In the genomic region with DNA sequence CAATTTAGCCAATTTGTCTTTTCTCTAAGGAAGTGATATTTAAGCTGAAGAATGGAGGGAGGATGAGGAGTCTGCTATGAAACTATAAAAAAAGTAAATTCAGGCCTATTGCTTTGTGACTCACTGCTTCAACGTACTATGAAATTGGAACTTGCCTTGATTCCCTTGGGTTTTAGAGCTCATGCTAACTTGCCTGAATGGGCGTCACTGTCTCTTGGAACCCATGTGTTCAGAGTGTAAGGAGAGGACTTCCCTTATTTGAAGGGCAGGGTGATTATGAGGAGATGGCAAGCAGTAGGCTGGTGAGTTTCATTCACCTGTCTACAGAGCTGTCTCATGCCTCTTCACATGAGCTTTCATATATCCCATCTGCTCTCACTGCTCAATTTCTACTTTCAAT, we compare ENCODE assay signal across 34 cellular contexts. TPM values are rescaled to one million over a fixed set of nuclear protein-coding genes. Genes with fewer than 3 reads are reported as not detected.
"Had no signal": no experiment of that assay in that cellular context is flagged by ENCODE, and none has a peak within 500 bp of the region (broad histone marks: within the 10 kb centered on the region; RNA-seq: fewer than 3 reads in every experiment).

No MANE protein-coding gene starts in this region.

- H3K27ac ChIP-seq: adrenal gland, body of pancreas, epithelial cell of prostate, esophagus squamous epithelium had no signal

- H3K4me3 Mint-ChIP-seq: activated CD4-positive, alpha-beta memory T cell treated with anti-CD3 and anti-CD28 coated beads for 36 hours; activated CD4-positive, alpha-beta T cell treated with anti-CD3 and anti-CD28 coated beads for 36 hours; activated CD4-positive, alpha-beta T cell treated with anti-CD3 and anti-CD28 coated beads, Interleukin-2, amount 10 ng/mL, durations not matched to agents 24 days and 14 days; activated CD8-positive, alpha-beta memory T cell treated with anti-CD3 and anti-CD28 coated beads, Interleukin-2, amount 10 ng/mL, durations not matched to agents 7 days and 5 days; activated CD8-positive, alpha-beta T cell treated with anti-CD3 and anti-CD28 coated beads, Interleukin-2, amount 10 ng/mL, durations not matched to agents 7 days and 5 days; activated naive CD4-positive, alpha-beta T cell treated with anti-CD3 and anti-CD28 coated beads for 36 hours; activated naive CD4-positive, alpha-beta T cell treated with anti-CD3 and anti-CD28 coated beads, Interleukin-2, amount 50 U/mL, for 24 hours; activated naive CD8-positive, alpha-beta T cell treated with anti-CD3 and anti-CD28 coated beads for 36 hours; activated naive CD8-positive, alpha-beta T cell treated with anti-CD3 and anti-CD28 coated beads, Interleukin-2, amount 50 U/mL, for 24 hours; activated T-helper 1 cell treated with anti-CD3 and anti-CD28 coated beads, Interleukin-12 subunit alpha, Interleukin-12 subunit beta, Interleukin-2, Interleukin-4 antibody, amounts not matched to agents 30 ng/mL and 10 ng/mL and 1 ng/mL, durations not matched to agents 14 hours and 24 hours and 36 hours had no signal

- H3K9me3 ChIP-seq: adrenal gland, body of pancreas, esophagus squamous epithelium had no signal

- H3K4me1 ChIP-seq: adrenal gland, body of pancreas, esophagus squamous epithelium had no signal

- H3K27me3 ChIP-seq: adrenal gland, body of pancreas, esophagus squamous epithelium had no signal

- H3K9me3 Mint-ChIP-seq: activated CD4-positive, alpha-beta memory T cell treated with anti-CD3 and anti-CD28 coated beads for 36 hours; activated CD4-positive, alpha-beta T cell treated with anti-CD3 and anti-CD28 coated beads, Interleukin-2, amount 10 ng/mL, durations not matched to agents 24 days and 14 days; activated naive CD4-positive, alpha-beta T cell treated with anti-CD3 and anti-CD28 coated beads for 36 hours; activated naive CD4-positive, alpha-beta T cell treated with anti-CD3 and anti-CD28 coated beads, Interleukin-2, amount 50 U/mL, for 24 hours; activated naive CD8-positive, alpha-beta T cell treated with anti-CD3 and anti-CD28 coated beads for 36 hours; activated naive CD8-positive, alpha-beta T cell treated with anti-CD3 and anti-CD28 coated beads, Interleukin-2, amount 50 U/mL, for 24 hours; activated T-helper 1 cell treated with anti-CD3 and anti-CD28 coated beads, Interleukin-12 subunit alpha, Interleukin-12 subunit beta, Interleukin-2, Interleukin-4 antibody, amounts not matched to agents 30 ng/mL and 10 ng/mL and 1 ng/mL, durations not matched to agents 14 hours and 24 hours and 36 hours; activated T-helper 2 cell treated with anti-CD3 and anti-CD28 coated beads, Interferon-gamma antibody, Interleukin-2, Interleukin-4, amounts not matched to agents 10 μg/mL and 5 μg/mL and 100 μg/mL, durations not matched to agents 14 hours and 24 hours and 36 hours had no signal

- H3K36me3 Mint-ChIP-seq: activated CD4-positive, alpha-beta memory T cell treated with anti-CD3 and anti-CD28 coated beads for 36 hours; activated CD8-positive, alpha-beta memory T cell treated with anti-CD3 and anti-CD28 coated beads, Interleukin-2, amount 10 ng/mL, durations not matched to agents 7 days and 5 days; activated naive CD4-positive, alpha-beta T cell treated with anti-CD3 and anti-CD28 coated beads, Interleukin-2, amount 50 U/mL, for 24 hours; activated naive CD8-positive, alpha-beta T cell treated with anti-CD3 and anti-CD28 coated beads for 36 hours had no signal

- H3K4me1 Mint-ChIP-seq: activated CD4-positive, alpha-beta T cell treated with anti-CD3 and anti-CD28 coated beads for 36 hours; activated CD4-positive, alpha-beta T cell treated with anti-CD3 and anti-CD28 coated beads, Interleukin-2, amount 10 ng/mL, durations not matched to agents 24 days and 14 days; activated CD8-positive, alpha-beta memory T cell treated with anti-CD3 and anti-CD28 coated beads, Interleukin-2, amount 10 ng/mL, durations not matched to agents 7 days and 5 days; activated naive CD4-positive, alpha-beta T cell treated with anti-CD3 and anti-CD28 coated beads, Interleukin-2, amount 50 U/mL, for 24 hours; activated naive CD8-positive, alpha-beta T cell treated with anti-CD3 and anti-CD28 coated beads for 36 hours; activated naive CD8-positive, alpha-beta T cell treated with anti-CD3 and anti-CD28 coated beads, Interleukin-2, amount 50 U/mL, for 24 hours had no signal

- DNase-seq: activated CD4-positive, alpha-beta memory T cell treated with anti-CD3 and anti-CD28 coated beads for 36 hours; activated CD4-positive, alpha-beta T cell treated with anti-CD3 and anti-CD28 coated beads for 36 hours; activated CD4-positive, alpha-beta T cell treated with anti-CD3 and anti-CD28 coated beads, Interleukin-2, amount 10 ng/mL, durations not matched to agents 24 days and 14 days; activated CD4-positive, CD25-positive, alpha-beta regulatory T cell; activated CD4-positive, CD25-positive, alpha-beta regulatory T cell treated with anti-CD3 and anti-CD28 coated beads, Interleukin-2, amount 50 U/mL, for 72 hours; activated CD8-positive, alpha-beta memory T cell treated with anti-CD3 and anti-CD28 coated beads, Interleukin-2, amount 10 ng/mL, durations not matched to agents 7 days and 5 days; activated CD8-positive, alpha-beta memory T cell treated with anti-CD3 and anti-CD28 coated beads, Interleukin-2, amount 50 U/mL, for 4 hours; activated CD8-positive, alpha-beta T cell treated with anti-CD3 and anti-CD28 coated beads, Interleukin-2, amount 10 ng/mL, durations not matched to agents 7 days and 5 days; activated effector memory CD4-positive, alpha-beta T cell treated with anti-CD3 and anti-CD28 coated beads, Interleukin-2, amount 50 U/mL, for 16 hours; activated naive CD4-positive, alpha-beta T cell treated with anti-CD3 and anti-CD28 coated beads for 36 hours; activated naive CD8-positive, alpha-beta T cell treated with anti-CD3 and anti-CD28 coated beads for 36 hours; activated naive CD8-positive, alpha-beta T cell treated with anti-CD3 and anti-CD28 coated beads, Interleukin-2, amount 50 U/mL, for 24 hours; activated T-cell treated with anti-CD3 and anti-CD28 coated beads, Interleukin-2, amount 50 U/mL, for 1 hour; activated T-cell treated with anti-CD3 and anti-CD28 coated beads, Interleukin-2, amount 50 U/mL, for 48 hours; adrenal gland; amygdala; aorta; body of pancreas; caudate nucleus; cortex of kidney; dermis blood vessel endothelial cell; effector CD8-positive, alpha-beta T cell; esophagus squamous epithelium; head of caudate nucleus; hippocampal formation had no signal

- H3K36me3 ChIP-seq: adrenal gland, esophagus squamous epithelium had no signal

- H3K27ac Mint-ChIP-seq: activated CD4-positive, alpha-beta memory T cell treated with anti-CD3 and anti-CD28 coated beads for 36 hours; activated CD4-positive, alpha-beta T cell treated with anti-CD3 and anti-CD28 coated beads for 36 hours; activated CD4-positive, alpha-beta T cell treated with anti-CD3 and anti-CD28 coated beads, Interleukin-2, amount 10 ng/mL, durations not matched to agents 24 days and 14 days; activated CD8-positive, alpha-beta memory T cell treated with anti-CD3 and anti-CD28 coated beads, Interleukin-2, amount 10 ng/mL, durations not matched to agents 7 days and 5 days; activated CD8-positive, alpha-beta T cell treated with anti-CD3 and anti-CD28 coated beads, Interleukin-2, amount 10 ng/mL, durations not matched to agents 7 days and 5 days; activated naive CD4-positive, alpha-beta T cell treated with anti-CD3 and anti-CD28 coated beads for 36 hours; activated naive CD4-positive, alpha-beta T cell treated with anti-CD3 and anti-CD28 coated beads, Interleukin-2, amount 50 U/mL, for 24 hours; activated naive CD8-positive, alpha-beta T cell treated with anti-CD3 and anti-CD28 coated beads for 36 hours; activated naive CD8-positive, alpha-beta T cell treated with anti-CD3 and anti-CD28 coated beads, Interleukin-2, amount 50 U/mL, for 24 hours; activated T-helper 1 cell treated with anti-CD3 and anti-CD28 coated beads, Interleukin-12 subunit alpha, Interleukin-12 subunit beta, Interleukin-2, Interleukin-4 antibody, amounts not matched to agents 30 ng/mL and 10 ng/mL and 1 ng/mL, durations not matched to agents 14 hours and 24 hours and 36 hours; activated T-helper 2 cell treated with anti-CD3 and anti-CD28 coated beads, Interferon-gamma antibody, Interleukin-2, Interleukin-4, amounts not matched to agents 10 μg/mL and 5 μg/mL and 100 μg/mL, durations not matched to agents 14 hours and 24 hours and 36 hours had no signal

- ATAC-seq: activated CD4-positive, alpha-beta T cell treated with anti-CD3 and anti-CD28 coated beads for 36 hours; activated CD8-positive, alpha-beta memory T cell treated with anti-CD3 and anti-CD28 coated beads, Interleukin-2, amount 10 ng/mL, durations not matched to agents 7 days and 5 days; activated CD8-positive, alpha-beta T cell treated with anti-CD3 and anti-CD28 coated beads, Interleukin-2, amount 10 ng/mL, durations not matched to agents 7 days and 5 days; activated naive CD8-positive, alpha-beta T cell treated with anti-CD3 and anti-CD28 coated beads, Interleukin-2, amount 50 U/mL, for 24 hours; body of pancreas had no signal

- H3K27me3 Mint-ChIP-seq: activated CD4-positive, alpha-beta memory T cell treated with anti-CD3 and anti-CD28 coated beads for 36 hours; activated CD4-positive, alpha-beta T cell treated with anti-CD3 and anti-CD28 coated beads, Interleukin-2, amount 10 ng/mL, durations not matched to agents 24 days and 14 days; activated CD8-positive, alpha-beta memory T cell treated with anti-CD3 and anti-CD28 coated beads, Interleukin-2, amount 10 ng/mL, durations not matched to agents 7 days and 5 days; activated naive CD8-positive, alpha-beta T cell treated with anti-CD3 and anti-CD28 coated beads for 36 hours had no signal

- H3K4me3 ChIP-seq: adrenal gland, body of pancreas, esophagus squamous epithelium had no signal

RNA-seq across cellular contexts. Expression of gene WT1, which starts 28.7 kb away (rescaled TPM):
- total RNA-seq: activated CD4-positive, alpha-beta memory T cell treated with anti-CD3 and anti-CD28 coated beads for 36 hours; activated CD4-positive, alpha-beta T cell treated with anti-CD3 and anti-CD28 coated beads for 36 hours; activated CD4-positive, alpha-beta T cell treated with anti-CD3 and anti-CD28 coated beads, Interleukin-2, amount 10 ng/mL, durations not matched to agents 24 days and 14 days; activated CD8-positive, alpha-beta memory T cell treated with anti-CD3 and anti-CD28 coated beads for 36 hours; activated CD8-positive, alpha-beta memory T cell treated with anti-CD3 and anti-CD28 coated beads, Interleukin-2, amount 10 ng/mL, durations not matched to agents 7 days and 5 days; activated CD8-positive, alpha-beta T cell treated with anti-CD3 and anti-CD28 coated beads, Interleukin-2, amount 10 ng/mL, durations not matched to agents 7 days and 5 days; activated naive CD4-positive, alpha-beta T cell treated with anti-CD3 and anti-CD28 coated beads for 36 hours; activated naive CD8-positive, alpha-beta T cell treated with anti-CD3 and anti-CD28 coated beads for 36 hours; activated T-helper 1 cell treated with anti-CD3 and anti-CD28 coated beads, Interleukin-12 subunit alpha, Interleukin-12 subunit beta, Interleukin-2, Interleukin-4 antibody, amounts not matched to agents 30 ng/mL and 10 ng/mL and 1 ng/mL, durations not matched to agents 14 hours and 24 hours and 36 hours; activated T-helper 2 cell treated with anti-CD3 and anti-CD28 coated beads, Interferon-gamma antibody, Interleukin-2, Interleukin-4, amounts not matched to agents 10 μg/mL and 5 μg/mL and 100 μg/mL, durations not matched to agents 14 hours and 24 hours and 36 hours; chondrocyte; dermis blood vessel endothelial cell; endothelial cell of umbilical vein; esophagus squamous epithelium; fibroblast of lung; frontal cortex had no signal
